1 cellular context compared by ENCODE assay signal in the genomic region with DNA sequence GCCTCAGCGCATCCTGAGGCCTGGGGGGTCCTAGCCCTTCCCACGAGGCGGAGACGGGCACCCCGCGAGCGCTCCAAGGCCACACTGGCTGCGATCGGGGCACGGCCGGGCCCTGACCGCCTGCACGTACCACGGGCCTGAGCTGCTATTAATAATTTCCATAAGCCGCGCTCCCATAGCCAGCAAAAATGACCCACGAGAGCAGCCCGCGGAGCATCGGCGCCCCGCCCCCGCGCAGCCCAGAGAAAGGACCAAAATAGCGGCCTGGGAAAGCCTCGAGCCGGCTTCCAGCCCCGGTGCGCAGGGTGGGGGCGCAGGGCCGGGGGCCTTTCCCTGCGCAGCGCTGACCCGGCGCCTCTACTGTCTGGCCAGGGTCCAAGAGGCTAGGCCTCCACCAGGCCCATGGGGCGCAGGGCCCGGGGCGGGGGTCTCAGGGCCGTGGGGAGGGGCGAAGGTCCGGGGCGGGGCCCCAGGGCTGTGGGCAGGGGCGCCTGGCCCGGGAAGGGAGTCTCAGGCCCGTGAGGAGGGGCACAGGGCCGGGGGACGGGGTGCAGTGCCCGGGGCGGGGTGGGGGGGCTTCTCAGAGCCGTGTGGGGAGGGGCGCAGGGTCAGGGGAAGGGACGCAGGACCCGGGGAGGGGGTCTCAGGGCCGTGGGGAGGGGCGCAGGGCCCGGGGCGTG.
TF ChIP-seq lines count a peak whose summit lies in the region.

No MANE protein-coding gene starts in this region.

TF ChIP-seq in K562, 482 proteins besides CTCF, POLR2A, EP300 and RAD21:
- TF ChIP-seq, protein P1, sequence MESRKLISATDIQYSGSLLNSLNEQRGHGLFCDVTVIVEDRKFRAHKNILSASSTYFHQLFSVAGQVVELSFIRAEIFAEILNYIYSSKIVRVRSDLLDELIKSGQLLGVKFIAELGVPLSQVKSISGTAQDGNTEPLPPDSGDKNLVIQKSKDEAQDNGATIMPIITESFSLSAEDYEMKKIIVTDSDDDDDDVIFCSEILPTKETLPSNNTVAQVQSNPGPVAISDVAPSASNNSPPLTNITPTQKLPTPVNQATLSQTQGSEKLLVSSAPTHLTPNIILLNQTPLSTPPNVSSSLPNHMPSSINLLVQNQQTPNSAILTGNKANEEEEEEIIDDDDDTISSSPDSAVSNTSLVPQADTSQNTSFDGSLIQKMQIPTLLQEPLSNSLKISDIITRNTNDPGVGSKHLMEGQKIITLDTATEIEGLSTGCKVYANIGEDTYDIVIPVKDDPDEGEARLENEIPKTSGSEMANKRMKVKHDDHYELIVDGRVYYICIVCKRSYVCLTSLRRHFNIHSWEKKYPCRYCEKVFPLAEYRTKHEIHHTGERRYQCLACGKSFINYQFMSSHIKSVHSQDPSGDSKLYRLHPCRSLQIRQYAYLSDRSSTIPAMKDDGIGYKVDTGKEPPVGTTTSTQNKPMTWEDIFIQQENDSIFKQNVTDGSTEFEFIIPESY (CRISPR knock-in tag; IDR thresholded peaks at IDR 0.05): peak; percentile 78
- TF ChIP-seq EGR1 (conservative IDR thresholded peaks at IDR 0.05): 0 out of 2 replicates have a peak, but pooled peaks have one; percentile 18
- TF ChIP-seq ZBTB34 (CRISPR knock-in tag; IDR thresholded peaks at IDR 0.05): no peak
